In the genomic region with DNA sequence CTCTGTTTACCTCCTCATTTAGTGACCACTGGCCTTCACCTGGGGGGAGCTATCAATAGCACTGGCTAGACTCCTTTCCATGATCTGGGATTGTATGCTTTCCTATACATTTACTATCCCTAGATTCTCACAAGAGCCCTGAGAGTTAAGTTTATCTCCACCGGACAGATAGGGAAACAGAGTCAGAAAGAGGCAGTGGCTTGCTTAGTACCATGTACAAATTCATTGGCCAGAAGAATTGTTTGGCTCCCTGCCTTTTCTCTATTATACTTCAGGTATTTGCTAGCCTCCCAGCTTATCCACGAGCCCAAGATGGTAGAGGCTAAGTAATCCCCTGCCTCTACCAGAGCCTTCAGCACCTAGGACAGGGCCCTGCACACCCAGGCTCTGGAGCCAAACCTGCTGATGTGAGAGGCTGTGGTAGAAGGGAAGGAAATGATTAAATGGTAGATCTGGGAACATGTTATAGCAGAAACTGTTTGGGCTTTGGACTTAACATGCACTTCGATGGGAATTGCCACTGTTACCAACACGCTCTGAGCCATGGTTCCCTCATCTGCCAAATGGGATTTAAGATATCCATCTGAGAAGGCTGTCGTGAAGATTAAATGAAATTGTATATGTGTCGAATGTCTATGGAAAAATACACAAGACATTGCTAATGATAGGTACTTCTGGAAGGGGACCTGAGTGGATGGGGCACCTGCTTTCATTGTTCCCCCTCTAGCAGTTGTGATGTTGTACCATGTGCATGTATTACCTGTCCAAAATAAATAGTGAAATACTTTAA, we compare ENCODE assay signal across 2 cellular contexts.
TF ChIP-seq lines count a peak whose summit lies in the region.

No MANE protein-coding gene starts in this region.

TF ChIP-seq in PFSK-1, 5 proteins besides CTCF, POLR2A, EP300 and RAD21:
- TF ChIP-seq TAF1 (IDR thresholded peaks at IDR 0.05; ENCODE audit: borderline replicate concordance, insufficient read depth, low read length) (no peak), SIN3A (IDR thresholded peaks at IDR 0.05; ENCODE audit: borderline replicate concordance, insufficient read depth, low read length) (no peak), POLR2AphosphoS5 (IDR thresholded peaks at IDR 0.05; ENCODE audit: low read depth, low read length) (no peak), FOXP2 (optimal IDR thresholded peaks at IDR 0.05; ENCODE audit: borderline replicate concordance, extremely low read depth, extremely low read length, insufficient read depth) (no peak)
- TF ChIP-seq, protein P1, sequence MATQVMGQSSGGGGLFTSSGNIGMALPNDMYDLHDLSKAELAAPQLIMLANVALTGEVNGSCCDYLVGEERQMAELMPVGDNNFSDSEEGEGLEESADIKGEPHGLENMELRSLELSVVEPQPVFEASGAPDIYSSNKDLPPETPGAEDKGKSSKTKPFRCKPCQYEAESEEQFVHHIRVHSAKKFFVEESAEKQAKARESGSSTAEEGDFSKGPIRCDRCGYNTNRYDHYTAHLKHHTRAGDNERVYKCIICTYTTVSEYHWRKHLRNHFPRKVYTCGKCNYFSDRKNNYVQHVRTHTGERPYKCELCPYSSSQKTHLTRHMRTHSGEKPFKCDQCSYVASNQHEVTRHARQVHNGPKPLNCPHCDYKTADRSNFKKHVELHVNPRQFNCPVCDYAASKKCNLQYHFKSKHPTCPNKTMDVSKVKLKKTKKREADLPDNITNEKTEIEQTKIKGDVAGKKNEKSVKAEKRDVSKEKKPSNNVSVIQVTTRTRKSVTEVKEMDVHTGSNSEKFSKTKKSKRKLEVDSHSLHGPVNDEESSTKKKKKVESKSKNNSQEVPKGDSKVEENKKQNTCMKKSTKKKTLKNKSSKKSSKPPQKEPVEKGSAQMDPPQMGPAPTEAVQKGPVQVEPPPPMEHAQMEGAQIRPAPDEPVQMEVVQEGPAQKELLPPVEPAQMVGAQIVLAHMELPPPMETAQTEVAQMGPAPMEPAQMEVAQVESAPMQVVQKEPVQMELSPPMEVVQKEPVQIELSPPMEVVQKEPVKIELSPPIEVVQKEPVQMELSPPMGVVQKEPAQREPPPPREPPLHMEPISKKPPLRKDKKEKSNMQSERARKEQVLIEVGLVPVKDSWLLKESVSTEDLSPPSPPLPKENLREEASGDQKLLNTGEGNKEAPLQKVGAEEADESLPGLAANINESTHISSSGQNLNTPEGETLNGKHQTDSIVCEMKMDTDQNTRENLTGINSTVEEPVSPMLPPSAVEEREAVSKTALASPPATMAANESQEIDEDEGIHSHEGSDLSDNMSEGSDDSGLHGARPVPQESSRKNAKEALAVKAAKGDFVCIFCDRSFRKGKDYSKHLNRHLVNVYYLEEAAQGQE (IDR thresholded peaks at IDR 0.05; ENCODE audit: insufficient read depth in 1 of 2, low read depth in 2 of 2, low read length in 2 of 2): peak; percentile 94 to 97

TF ChIP-seq in H1, 55 proteins besides CTCF, POLR2A, EP300 and RAD21:
- peak; percentile 95 to 96 for TF ChIP-seq SIN3A (conservative IDR thresholded peaks at IDR 0.05 in 1 of 2, IDR thresholded peaks at IDR 0.05 in 1 of 2; ENCODE audit: low read depth in 1 of 2, low read length in 2 of 2)
- TF ChIP-seq, protein P2, sequence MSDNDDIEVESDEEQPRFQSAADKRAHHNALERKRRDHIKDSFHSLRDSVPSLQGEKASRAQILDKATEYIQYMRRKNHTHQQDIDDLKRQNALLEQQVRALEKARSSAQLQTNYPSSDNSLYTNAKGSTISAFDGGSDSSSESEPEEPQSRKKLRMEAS (IDR thresholded peaks at IDR 0.05): peak; percentile 26; the same call in 1 of the 2 replicates
- TF ChIP-seq SRF (IDR thresholded peaks at IDR 0.05; ENCODE audit: low read depth, low read length): no peak
- TF ChIP-seq TAF1 (IDR thresholded peaks at IDR 0.05; ENCODE audit: low read depth, low read length): no peak
- TF ChIP-seq SAP30 (IDR thresholded peaks at IDR 0.05; ENCODE audit: insufficient read depth, insufficient replicate concordance, low read length): peak; percentile 27
- TF ChIP-seq HDAC2 (IDR thresholded peaks at IDR 0.05; ENCODE audit: borderline replicate concordance in 1 of 2, low read depth in 2 of 2, low read length in 2 of 2): peak; percentile 45 to 87; a peak in 1 of 4 replicates
- TF ChIP-seq GABPA (IDR thresholded peaks at IDR 0.05; ENCODE audit: borderline replicate concordance, insufficient read depth, low read length): peak; percentile 53; the same call in 1 of the 2 replicates
- TF ChIP-seq POU5F1 (IDR thresholded peaks at IDR 0.05; ENCODE audit: low read depth, low read length): peak; percentile 38; the same call in 1 of the 2 replicates
- 0 out of 2 replicates have a peak, but pooled peaks have one; percentile 55 for TF ChIP-seq YY1 (IDR thresholded peaks at IDR 0.05; ENCODE audit: low read depth, low read length)
- TF ChIP-seq BACH1 (IDR thresholded peaks at IDR 0.05; ENCODE audit: low read length): no peak
